4 cellular contexts compared by ENCODE assay signal in the genomic region with DNA sequence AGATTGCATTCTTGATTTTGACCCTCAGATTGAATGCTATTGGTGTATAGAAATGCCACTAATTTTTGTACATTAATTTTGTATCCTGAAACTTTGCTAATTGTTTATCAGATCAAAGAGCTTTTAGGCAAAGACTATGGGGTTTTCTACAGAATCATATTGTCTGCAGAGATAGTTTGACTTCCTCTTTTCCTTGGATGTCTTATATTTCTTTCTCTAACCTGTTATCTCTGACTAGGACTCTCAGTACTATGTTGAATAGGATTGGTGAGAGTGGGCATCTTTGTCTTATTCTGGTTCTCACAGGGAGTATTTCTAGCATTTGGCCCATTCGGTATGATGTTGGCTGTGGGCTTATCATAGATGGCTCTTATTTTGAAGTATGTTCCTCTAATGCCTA. TPM values are rescaled to one million over a fixed set of nuclear protein-coding genes. Genes with fewer than 3 reads are reported as not detected.
"Had no signal": no experiment of that assay in that cellular context is flagged by ENCODE, and none has a peak within 500 bp of the region (broad histone marks: within the 10 kb centered on the region; RNA-seq: fewer than 3 reads in every experiment).

No MANE protein-coding gene starts in this region.

RNA-seq across cellular contexts. Expression of a gene that starts 16.7 kb away (rescaled TPM):
- total RNA-seq: naive thymus-derived CD8-positive, alpha-beta T cell; neural crest cell; osteocyte; sciatic nerve had no signal
